In genomic region chr4:85828295-85828910, GRCh38 we compare ENCODE assay signal across 10 cellular contexts.
A peak's percentile ranks its signal among the peaks of the same experiment; 100 is the strongest.
DNase-seq lines count a peak whose midpoint lies in the region; TF ChIP-seq lines count a peak whose summit lies in the region.
"Had no signal": no experiment of that assay in that cellular context is flagged by ENCODE, and none has a peak within 500 bp of the region (broad histone marks: within the 10 kb centered on the region; RNA-seq: fewer than 3 reads in every experiment).

No MANE protein-coding gene starts in this region.

- H3K4me3 Mint-ChIP-seq in activated naive CD4-positive, alpha-beta T cell treated with anti-CD3 and anti-CD28 coated beads, Interleukin-2, amount 10 ng/mL, durations not matched to agents 7 days and 5 days = no peak overlapping the region
- H3K4me3 Mint-ChIP-seq in activated T-helper 1 cell treated with anti-CD3 and anti-CD28 coated beads, Interleukin-12 subunit alpha, Interleukin-12 subunit beta, Interleukin-2, Interleukin-4 antibody, amounts not matched to agents 30 ng/mL and 10 ng/mL and 1 ng/mL, durations not matched to agents 14 hours and 24 hours and 36 hours = no peak overlapping the region
- no peak overlapping the region for H3K4me3 Mint-ChIP-seq in immature natural killer cell

- H3K4me2 ChIP-seq in KMS-11 = peak overlapping the region; percentile 55

- no peaks in the 10 kb centered on the region for H3K36me3 Mint-ChIP-seq in activated naive CD4-positive, alpha-beta T cell treated with anti-CD3 and anti-CD28 coated beads, Interleukin-2, amount 10 ng/mL, durations not matched to agents 7 days and 5 days
- no peaks in the 10 kb centered on the region for H3K36me3 Mint-ChIP-seq in activated T-helper 1 cell treated with anti-CD3 and anti-CD28 coated beads, Interleukin-12 subunit alpha, Interleukin-12 subunit beta, Interleukin-2, Interleukin-4 antibody, amounts not matched to agents 30 ng/mL and 10 ng/mL and 1 ng/mL, durations not matched to agents 14 hours and 24 hours and 36 hours (ENCODE audit: low read depth)
- H3K36me3 Mint-ChIP-seq in immature natural killer cell = no peaks in the 10 kb centered on the region

- TF ChIP-seq POLR2A in suprapubic skin (IDR thresholded peaks at IDR 0.05) = no peak

- H3K36me3 ChIP-seq in KMS-11 (ENCODE audit: insufficient read depth) (no peaks in the 10 kb centered on the region), suprapubic skin (no peaks in the 10 kb centered on the region)

- CTCF ChIA-PET in activated naive CD4-positive, alpha-beta T cell treated with anti-CD3 and anti-CD28 coated beads, Interleukin-2, amount 10 ng/mL, durations not matched to agents 7 days and 5 days (lab: Charles Lee) = no interaction called here

- intact Hi-C loops in activated T-helper 1 cell treated with anti-CD3 and anti-CD28 coated beads, Interleukin-12 subunit alpha, Interleukin-12 subunit beta, Interleukin-2, Interleukin-4 antibody, amounts not matched to agents 30 ng/mL and 10 ng/mL and 1 ng/mL, durations not matched to agents 14 hours and 24 hours and 36 hours (cut with micrococcal nuclease) = no loop called here

- no peak overlapping the region for H3K27ac Mint-ChIP-seq in activated naive CD4-positive, alpha-beta T cell treated with anti-CD3 and anti-CD28 coated beads, Interleukin-2, amount 10 ng/mL, durations not matched to agents 7 days and 5 days
- no peak overlapping the region for H3K27ac Mint-ChIP-seq in activated T-helper 1 cell treated with anti-CD3 and anti-CD28 coated beads, Interleukin-12 subunit alpha, Interleukin-12 subunit beta, Interleukin-2, Interleukin-4 antibody, amounts not matched to agents 30 ng/mL and 10 ng/mL and 1 ng/mL, durations not matched to agents 14 hours and 24 hours and 36 hours
- H3K27ac Mint-ChIP-seq in immature natural killer cell = no peak overlapping the region

- peak overlapping the region; percentile 46 for H3K9ac ChIP-seq in KMS-11

- DNase-seq in cardiac fibroblast (ENCODE audit: low read depth in 2 of 2) (peak; percentile 36 to 84), kidney glomerular epithelial cell (lab: John Stamatoyannopoulos, UW) (peak; percentile 42), suprapubic skin (ENCODE audit: low spot score in 2 of 2) (no peak), NCI-H82 treated with DMSO at 0.1 percent for 48 hours (lab: John Stamatoyannopoulos, UW; ENCODE audit: unreplicated experiment) (no peak), immature natural killer cell (no peak)
- DNase-seq in activated naive CD4-positive, alpha-beta T cell treated with anti-CD3 and anti-CD28 coated beads, Interleukin-2, amount 10 ng/mL, durations not matched to agents 7 days and 5 days = no peak
- no peak for DNase-seq in activated T-helper 1 cell treated with anti-CD3 and anti-CD28 coated beads, Interleukin-12 subunit alpha, Interleukin-12 subunit beta, Interleukin-2, Interleukin-4 antibody, amounts not matched to agents 30 ng/mL and 10 ng/mL and 1 ng/mL, durations not matched to agents 14 hours and 24 hours and 36 hours (ENCODE audit: low spot score)
- DNase-seq: activated CD8-positive, alpha-beta memory T cell treated with anti-CD3 and anti-CD28 coated beads, Interleukin-2, amount 50 U/mL, for 48 hours had no signal

- no peaks in the 10 kb centered on the region for H3K27me3 Mint-ChIP-seq in activated naive CD4-positive, alpha-beta T cell treated with anti-CD3 and anti-CD28 coated beads, Interleukin-2, amount 10 ng/mL, durations not matched to agents 7 days and 5 days
- H3K27me3 Mint-ChIP-seq in activated T-helper 1 cell treated with anti-CD3 and anti-CD28 coated beads, Interleukin-12 subunit alpha, Interleukin-12 subunit beta, Interleukin-2, Interleukin-4 antibody, amounts not matched to agents 30 ng/mL and 10 ng/mL and 1 ng/mL, durations not matched to agents 14 hours and 24 hours and 36 hours (ENCODE audit: insufficient read depth) = no peaks in the 10 kb centered on the region
- peaks cover 0 to 4% (median 4%) of the 10 kb centered on the region in 3 donors for H3K27me3 Mint-ChIP-seq in immature natural killer cell (ENCODE audit: low read depth in 3 of 3)

- H3K9me3 Mint-ChIP-seq in activated naive CD4-positive, alpha-beta T cell treated with anti-CD3 and anti-CD28 coated beads, Interleukin-2, amount 10 ng/mL, durations not matched to agents 7 days and 5 days = no peaks in the 10 kb centered on the region
- H3K9me3 Mint-ChIP-seq in activated T-helper 1 cell treated with anti-CD3 and anti-CD28 coated beads, Interleukin-12 subunit alpha, Interleukin-12 subunit beta, Interleukin-2, Interleukin-4 antibody, amounts not matched to agents 30 ng/mL and 10 ng/mL and 1 ng/mL, durations not matched to agents 14 hours and 24 hours and 36 hours = no peaks in the 10 kb centered on the region
- H3K9me3 Mint-ChIP-seq in immature natural killer cell = peaks cover 0 to 19% (median 7%) of the 10 kb centered on the region in 6 donors

- TF ChIP-seq EP300 in suprapubic skin (IDR thresholded peaks at IDR 0.05) = no peak

- H3K79me2 ChIP-seq in KMS-11 (ENCODE audit: insufficient read depth, low read depth) = no peaks in the 10 kb centered on the region

- H3K4me3 ChIP-seq in KMS-11 (IDR thresholded peaks at IDR 0.05; ENCODE audit: insufficient read depth, low read depth, low read length) (peak overlapping the region; percentile 84), cardiac fibroblast (replicated peaks in 1 of 2; ENCODE audit: low read depth in 2 of 2, low read length in 2 of 2) (peak overlapping the region in 1 of 2 donors; percentile 31), suprapubic skin (peak overlapping the region; percentile 22)

- H3K27me3 ChIP-seq in KMS-11 (ENCODE audit: insufficient read depth, low read depth) = no peaks in the 10 kb centered on the region
- H3K27me3 ChIP-seq in suprapubic skin = no peaks in the 10 kb centered on the region

- H3K4me1 ChIP-seq in KMS-11 (ENCODE audit: low read depth, poor library complexity, severe bottlenecking) = peaks cover 67% of the 10 kb centered on the region
- H3K4me1 ChIP-seq in suprapubic skin = peaks cover 22% of the 10 kb centered on the region

- H3K9me3 ChIP-seq in suprapubic skin = no peaks in the 10 kb centered on the region

- H4K20me1 ChIP-seq in KMS-11 (ENCODE audit: insufficient read depth) = no peaks in the 10 kb centered on the region

- 67% methylated on average over 7 of the region's 7 CpGs for WGBS in suprapubic skin

- TF ChIP-seq CTCF in KMS-11 (conservative IDR thresholded peaks at IDR 0.05; ENCODE audit: low read depth, low read length) (no peak), cardiac fibroblast (IDR thresholded peaks at IDR 0.05; ENCODE audit: low read depth, low read length) (no peak), suprapubic skin (IDR thresholded peaks at IDR 0.05) (no peak)

- no peaks in the 10 kb centered on the region for H3K4me1 Mint-ChIP-seq in activated naive CD4-positive, alpha-beta T cell treated with anti-CD3 and anti-CD28 coated beads, Interleukin-2, amount 10 ng/mL, durations not matched to agents 7 days and 5 days
- no peaks in the 10 kb centered on the region for H3K4me1 Mint-ChIP-seq in activated T-helper 1 cell treated with anti-CD3 and anti-CD28 coated beads, Interleukin-12 subunit alpha, Interleukin-12 subunit beta, Interleukin-2, Interleukin-4 antibody, amounts not matched to agents 30 ng/mL and 10 ng/mL and 1 ng/mL, durations not matched to agents 14 hours and 24 hours and 36 hours (ENCODE audit: low read depth)
- H3K4me1 Mint-ChIP-seq in immature natural killer cell = no peaks in the 10 kb centered on the region

- peak overlapping the region; percentile 89 for H3K27ac ChIP-seq in KMS-11
- H3K27ac ChIP-seq in suprapubic skin = no peak overlapping the region
- H3K27ac ChIP-seq: SK-N-MC had no signal

- H2AFZ ChIP-seq in KMS-11 (ENCODE audit: low read depth) = peak overlapping the region; percentile 51; the same call in 1 of the 2 replicates

Comparison
In these comparisons a context has a peak if more than half of its experiments do, and no peak if none do; other contexts are left out.
1. DNase-seq: peak in cardiac fibroblast (2 of 2) and kidney glomerular epithelial cell (single experiment); none in suprapubic skin (0 of 2), NCI-H82 treated with DMSO at 0.1 percent for 48 hours (single experiment), activated naive CD4-positive, alpha-beta T cell treated with anti-CD3 and anti-CD28 coated beads, Interleukin-2, amount 10 ng/mL, durations not matched to agents 7 days and 5 days (single experiment), activated T-helper 1 cell treated with anti-CD3 and anti-CD28 coated beads, Interleukin-12 subunit alpha, Interleukin-12 subunit beta, Interleukin-2, Interleukin-4 antibody, amounts not matched to agents 30 ng/mL and 10 ng/mL and 1 ng/mL, durations not matched to agents 14 hours and 24 hours and 36 hours (single experiment) and immature natural killer cell (0 of 3).